In genomic region chr9:73172811-73173210, GRCh38 we compare ENCODE assay signal across 1 cellular context.
TF ChIP-seq lines count a peak whose summit lies in the region.

No MANE protein-coding gene starts in this region.

TF ChIP-seq in A549, 52 proteins besides CTCF, POLR2A, EP300 and RAD21 (continued from another document):
- TF ChIP-seq ELK1 (IDR thresholded peaks at IDR 0.05; ENCODE audit: low read depth, low read length), result no peak
- TF ChIP-seq ZC3H11A (IDR thresholded peaks at IDR 0.05), result no peak
- TF ChIP-seq FOSL2 (IDR thresholded peaks at IDR 0.05), result no peak
- no peak for TF ChIP-seq FOSL2 (CRISPR knock-in tag; IDR thresholded peaks at IDR 0.05)
TF ChIP-seq in A549: peak in this region for 0.
